Comparison of ENCODE assay signal across 8 cellular contexts in the genomic region with DNA sequence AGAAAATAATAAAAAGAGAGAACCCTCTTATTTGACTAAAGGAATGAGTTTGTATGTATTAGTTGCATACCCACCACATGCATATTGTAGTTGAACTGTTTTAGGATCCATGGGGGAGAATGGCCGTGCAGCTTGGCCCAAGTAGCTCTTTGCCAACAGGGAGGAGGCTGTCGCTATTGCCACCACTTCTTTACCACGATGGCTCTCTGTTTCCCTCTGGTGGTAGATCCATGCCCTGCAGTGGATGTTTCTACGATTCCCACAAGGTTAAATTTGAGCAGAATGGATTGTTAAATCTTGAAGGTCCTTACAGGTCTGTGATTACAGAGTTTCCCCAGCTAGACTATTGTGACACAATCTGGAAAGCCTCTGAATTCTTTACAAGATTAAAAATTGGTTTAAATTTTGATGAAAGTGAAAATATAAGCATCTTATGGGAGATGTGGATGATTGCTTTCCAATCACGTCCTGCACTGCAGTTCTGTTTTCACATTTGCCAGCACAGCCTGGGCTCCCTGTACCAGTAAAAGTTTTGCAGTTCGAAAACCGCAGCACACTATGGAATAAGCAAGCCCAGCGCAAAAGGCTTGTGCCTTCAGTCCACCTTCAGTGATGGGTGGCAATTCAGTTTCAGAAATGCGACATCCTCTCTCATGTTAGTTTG. TPM values are rescaled to one million over a fixed set of nuclear protein-coding genes. Genes with fewer than 3 reads are reported as not detected.
DNase-seq lines count a peak whose midpoint lies in the region; ATAC-seq and TF ChIP-seq lines count a peak whose summit lies in the region.

No MANE protein-coding gene starts in this region.

- no peak overlapping the region for H3K4me3 ChIP-seq in AG04450 (ENCODE audit: low read depth, low read length)

- peak; percentile 97 for TF ChIP-seq CTCF in AG04450 (IDR thresholded peaks at IDR 0.05; ENCODE audit: low read depth, low read length)

- H3K9me3 Mint-ChIP-seq in naive B cell = no peaks in the 10 kb centered on the region
- H3K9me3 Mint-ChIP-seq in stimulated activated memory B cell treated with anti-CD40 and anti-IgM and Interleukin-4, amounts not matched to agents 10 μg/mL and 1 μg/mL and 100 μg/mL, for 72 hours = no peaks in the 10 kb centered on the region

- no peak overlapping the region for H3K27ac ChIP-seq in AG04450 (ENCODE audit: low read depth, low read length)

- no peaks in the 10 kb centered on the region for H3K36me3 Mint-ChIP-seq in naive B cell
- no peaks in the 10 kb centered on the region for H3K36me3 Mint-ChIP-seq in stimulated activated memory B cell treated with anti-CD40 and anti-IgM and Interleukin-4, amounts not matched to agents 10 μg/mL and 1 μg/mL and 100 μg/mL, for 72 hours

- H3K27me3 Mint-ChIP-seq in naive B cell = peaks cover 0 to 8% (median 6%) of the 10 kb centered on the region in 3 donors
- no peaks in the 10 kb centered on the region for H3K27me3 Mint-ChIP-seq in stimulated activated memory B cell treated with anti-CD40 and anti-IgM and Interleukin-4, amounts not matched to agents 10 μg/mL and 1 μg/mL and 100 μg/mL, for 72 hours

- H3K27ac Mint-ChIP-seq in naive B cell = peak overlapping the region; percentile 67 to 93 (median 83)
- peak overlapping the region; percentile 82 for H3K27ac Mint-ChIP-seq in stimulated activated memory B cell treated with anti-CD40 and anti-IgM and Interleukin-4, amounts not matched to agents 10 μg/mL and 1 μg/mL and 100 μg/mL, for 72 hours

- DNase-seq in AG04450 (ENCODE audit: low read depth, low spot score) = no peak
- peak; percentile 73 for DNase-seq in NOMO-1 treated with DMSO at 0.1 percent for 48 hours (lab: John Stamatoyannopoulos, UW; ENCODE audit: unreplicated experiment)
- peak; percentile 38 to 47 for DNase-seq in activated CD8-positive, alpha-beta memory T cell treated with anti-CD3 and anti-CD28 coated beads for 4 hours (ENCODE audit: low read depth in 2 of 2)
- DNase-seq in epidermal melanocyte (ENCODE audit: insufficient read length, low spot score) = peak; percentile 45
- peak; percentile 79 for DNase-seq in naive B cell

- H3K27me3 ChIP-seq in AG04450 (ENCODE audit: control insufficient read depth, insufficient read depth, low read length) = peaks cover 14% of the 10 kb centered on the region

- peaks cover 23 to 31% (median 29%) of the 10 kb centered on the region in 3 donors for H3K4me1 Mint-ChIP-seq in naive B cell
- H3K4me1 Mint-ChIP-seq in stimulated activated memory B cell treated with anti-CD40 and anti-IgM and Interleukin-4, amounts not matched to agents 10 μg/mL and 1 μg/mL and 100 μg/mL, for 72 hours = peaks cover 36% of the 10 kb centered on the region

- no peaks in the 10 kb centered on the region; the same call in 1 of the 2 replicates for H3K9me3 ChIP-seq in AG04450 (ENCODE audit: control insufficient read depth, insufficient read depth, low read length)

- H3K4me3 Mint-ChIP-seq in naive B cell = peak overlapping the region; percentile 44 to 80 (median 58)
- no peak overlapping the region for H3K4me3 Mint-ChIP-seq in stimulated activated memory B cell treated with anti-CD40 and anti-IgM and Interleukin-4, amounts not matched to agents 10 μg/mL and 1 μg/mL and 100 μg/mL, for 72 hours

- POLR2A ChIA-PET in AG04450 (lab: Yijun Ruan, JAX) = interaction anchor here (0.6 kb wide), 1 partner anchor 499 kb away, joined by 6 read pairs; no protein-coding TSS in a partner anchor

- ATAC-seq in GM18858 (IDR thresholded peaks at IDR 0.05; ENCODE audit: unreplicated experiment) = peak; percentile 49
- ATAC-seq in HG03571 (IDR thresholded peaks at IDR 0.05; ENCODE audit: unreplicated experiment) = peak; percentile 83
- ATAC-seq in naive B cell (ENCODE audit: low read depth in 2 of 2) = peak; percentile 89 to 91
- peak; percentile 80 for ATAC-seq in stimulated activated memory B cell treated with anti-CD40 and anti-IgM and Interleukin-4, amounts not matched to agents 10 μg/mL and 1 μg/mL and 100 μg/mL, for 72 hours

- CTCF ChIA-PET in AG04450 (lab: Charles Lee) = interaction anchor here (0.5 to 4.3 kb wide), 29 partner anchors 9 to 520 kb away, joined by 3 to 54 read pairs (median 4); partner anchors contain the start of genes RSPH3 and TAGAP

RNA-seq across cellular contexts. Expression of gene FNDC1, which starts 34.4 kb away (rescaled TPM):
- polyA plus RNA-seq in AG04450 (2011; rRNA removed) (0.01 and 0.02 TPM in 2 replicates), naive B cell (ENCODE audit: low read depth in 6 of 6) (not detected)
- polyA minus RNA-seq in AG04450 (2011; rRNA and poly(A)+ RNA removed) = 0.22 TPM in 1 of 2 replicates, not detected in the other
